Comparison of ENCODE assay signal across 9 cellular contexts in genomic region chr14:59918824-59919581, GRCh38.
DNase-seq lines count a peak whose midpoint lies in the region; TF ChIP-seq lines count a peak whose summit lies in the region.
"Had no signal": no experiment of that assay in that cellular context is flagged by ENCODE, and none has a peak within 500 bp of the region (broad histone marks: within the 10 kb centered on the region; RNA-seq: fewer than 3 reads in every experiment).

No MANE protein-coding gene starts in this region.

- TF ChIP-seq CTCF in GM13976 (IDR thresholded peaks at IDR 0.05; ENCODE audit: borderline replicate concordance, control extremely low read depth, extremely low read depth, insufficient read depth, missing control alignments): no peak
- peak; percentile 43 to 65 for TF ChIP-seq CTCF in tibial artery (IDR thresholded peaks at IDR 0.05)

- H3K27ac ChIP-seq in SK-N-MC (no peak overlapping the region), tibial artery (no peak overlapping the region)
- no peak overlapping the region for H3K27ac ChIP-seq in effector memory CD4-positive, alpha-beta T cell (ENCODE audit: insufficient read depth, low read length, poor library complexity, severe bottlenecking)
- H3K27ac ChIP-seq: KMS-11 had no signal

- no peaks in the 10 kb centered on the region for H3K9me3 ChIP-seq in SK-N-MC (ENCODE audit: low read depth, low read length)
- H3K9me3 ChIP-seq in effector memory CD4-positive, alpha-beta T cell (ENCODE audit: control insufficient read depth, low read length): no peaks in the 10 kb centered on the region
- no peaks in the 10 kb centered on the region for H3K9me3 ChIP-seq in tibial artery

- intact Hi-C loops in tibial artery (cut with DNase I; ENCODE audit: low total_unique reads): no loop called here

- in situ Hi-C loops in GM13976 (cut with MboI; ENCODE audit: low sequenced_read_pairs, unreplicated experiment): no loop called here

- peak; percentile 40 for TF ChIP-seq RAD21 in Ishikawa (IDR thresholded peaks at IDR 0.05; ENCODE audit: low read depth)

- H3K36me3 ChIP-seq in SK-N-MC (ENCODE audit: insufficient read depth, low read length) (no peaks in the 10 kb centered on the region), tibial artery (no peaks in the 10 kb centered on the region)
- H3K36me3 ChIP-seq in effector memory CD4-positive, alpha-beta T cell (ENCODE audit: control insufficient read depth, insufficient read depth, low read length): no peaks in the 10 kb centered on the region

- TF ChIP-seq EP300 in Ishikawa (IDR thresholded peaks at IDR 0.05; ENCODE audit: borderline replicate concordance): no peak

- peaks cover 4% of the 10 kb centered on the region for H3K27me3 ChIP-seq in effector memory CD4-positive, alpha-beta T cell (replicated peaks; ENCODE audit: control insufficient read depth, insufficient read depth, low read length, poor library complexity, severe bottlenecking)
- H3K27me3 ChIP-seq in tibial artery: peaks cover 0 to 6% of the 10 kb centered on the region in 2 donors

- H3K9ac ChIP-seq in SK-N-MC (ENCODE audit: insufficient read length): peak overlapping the region; percentile 66
- H3K9ac ChIP-seq: KMS-11 had no signal

- H3K4me3 ChIP-seq in SK-N-MC: peak overlapping the region; percentile 90
- peak overlapping the region; percentile 60 for H3K4me3 ChIP-seq in effector memory CD4-positive, alpha-beta T cell (ENCODE audit: insufficient read depth, low read depth, low read length, poor library complexity, severe bottlenecking)
- peak overlapping the region; percentile 41 to 57 for H3K4me3 ChIP-seq in tibial artery

- DNase-seq in AG20443 (ENCODE audit: low spot score): peak; percentile 51
- DNase-seq in GM13976 (ENCODE audit: low spot score): peak; percentile 47
- DNase-seq in SK-N-MC (ENCODE audit: low read depth, low spot score): peak; percentile 24
- DNase-seq in effector memory CD4-positive, alpha-beta T cell: no peak
- DNase-seq in medulla oblongata (ENCODE audit: extremely low spot score): peak; percentile 66
- DNase-seq in tibial artery: peak in 1 of 2 donors; percentile 66
- no peak for DNase-seq in GM19238 (ENCODE audit: insufficient read length, low spot score)

- peaks cover 14% of the 10 kb centered on the region for H3K4me1 ChIP-seq in effector memory CD4-positive, alpha-beta T cell (ENCODE audit: control insufficient read depth, insufficient read depth, low read length, poor library complexity, severe bottlenecking)
- peaks cover 0 to 13% (median 8%) of the 10 kb centered on the region in 4 donors for H3K4me1 ChIP-seq in tibial artery

TF ChIP-seq in Ishikawa, 13 proteins besides CTCF, POLR2A, EP300 and RAD21:
- TF ChIP-seq EGR1 (IDR thresholded peaks at IDR 0.05): no peak
TF ChIP-seq in Ishikawa: peak in this region for 0.

Comparison
In these comparisons a context has a peak if more than half of its experiments do, and no peak if none do; other contexts are left out.
1. DNase-seq: peak in AG20443 (single experiment), GM13976 (single experiment), SK-N-MC (single experiment) and medulla oblongata (single experiment); none in effector memory CD4-positive, alpha-beta T cell (0 of 3) and GM19238 (single experiment).
2. Peak in every context shown above with its lines, with median percentiles within 50 percentile points of each other: H3K4me3 ChIP-seq.